Comparison of ENCODE assay signal across 14 cellular contexts in genomic region chr13:94061316-94061715, GRCh38.
DNase-seq lines count a peak whose midpoint lies in the region; ATAC-seq and TF ChIP-seq lines count a peak whose summit lies in the region.
"Had no signal": no experiment of that assay in that cellular context is flagged by ENCODE, and none has a peak within 500 bp of the region (broad histone marks: within the 10 kb centered on the region; RNA-seq: fewer than 3 reads in every experiment).

No MANE protein-coding gene starts in this region.

- H3K27me3 ChIP-seq in heart right ventricle (no peaks in the 10 kb centered on the region), colonic mucosa (no peaks in the 10 kb centered on the region)
- H3K27me3 ChIP-seq: BLaER1 treated with 17β-estradiol and CSF1 and Interleukin-3, amounts not matched to agents 10 nM and 100 nM; esophagus muscularis mucosa; tibial artery had no signal

- H3K4me1 ChIP-seq in heart right ventricle (no peaks in the 10 kb centered on the region), colonic mucosa (no peaks in the 10 kb centered on the region)
- H3K4me1 ChIP-seq: esophagus muscularis mucosa, tibial artery had no signal

- DNase-seq in AG09319 (ENCODE audit: extremely low read depth, low read depth) (peak; percentile 5), LHCN-M2 (ENCODE audit: low read depth) (peak; percentile 37), cardiac fibroblast (ENCODE audit: low read depth in 2 of 2) (peak; percentile 16 to 29), left kidney (ENCODE audit: low read depth, low spot score) (peak; percentile 55), heart right ventricle (no peak), putamen (ENCODE audit: low spot score) (no peak), colonic mucosa (no peak)
- DNase-seq: activated naive CD4-positive, alpha-beta T cell treated with anti-CD3 and anti-CD28 coated beads, Interleukin-2, amount 50 U/mL, for 16 hours; NCI-H1417; NCI-H510A treated with DMSO at 0.1 percent for 48 hours; tibial artery had no signal

- no peak overlapping the region for H3K27ac ChIP-seq in heart right ventricle
- H3K27ac ChIP-seq in colonic mucosa, result no peak overlapping the region
- H3K27ac ChIP-seq: BLaER1 treated with 17β-estradiol and CSF1 and Interleukin-3, amounts not matched to agents 10 nM and 100 nM; esophagus muscularis mucosa; tibial artery had no signal

- WGBS in heart right ventricle, 2 donors, result 54 to 68% methylated on average over 1 of the region's 1 CpG

- H3K9ac ChIP-seq in colonic mucosa (ENCODE audit: low read depth in 2 of 2, low read length in 2 of 2), result no peak overlapping the region
- H3K9ac ChIP-seq: BLaER1 treated with 17β-estradiol and CSF1 and Interleukin-3, amounts not matched to agents 10 nM and 100 nM had no signal

- H3K36me3 ChIP-seq in heart right ventricle (no peaks in the 10 kb centered on the region), colonic mucosa (no peaks in the 10 kb centered on the region)
- H3K36me3 ChIP-seq: BLaER1 treated with 17β-estradiol and CSF1 and Interleukin-3, amounts not matched to agents 10 nM and 100 nM; esophagus muscularis mucosa; tibial artery had no signal

- no peaks in the 10 kb centered on the region for H3K9me3 ChIP-seq in heart right ventricle
- no peaks in the 10 kb centered on the region for H3K9me3 ChIP-seq in colonic mucosa
- H3K9me3 ChIP-seq: BLaER1 treated with 17β-estradiol and CSF1 and Interleukin-3, amounts not matched to agents 10 nM and 100 nM; esophagus muscularis mucosa; tibial artery had no signal

- H3K4me3 ChIP-seq in cardiac fibroblast (replicated peaks in 1 of 2; ENCODE audit: low read depth in 2 of 2, low read length in 2 of 2) (no peak overlapping the region), heart right ventricle (no peak overlapping the region), colonic mucosa (no peak overlapping the region)
- H3K4me3 ChIP-seq: BLaER1 treated with 17β-estradiol and CSF1 and Interleukin-3, amounts not matched to agents 10 nM and 100 nM; esophagus muscularis mucosa; tibial artery had no signal

- intact Hi-C loops in heart right ventricle (cut with DNase I) (no loop called here), colonic mucosa (cut with DNase I) (no loop called here)

- ATAC-seq in heart right ventricle (no peak), HG03520 (IDR thresholded peaks at IDR 0.05; ENCODE audit: unreplicated experiment) (no peak)

- TF ChIP-seq CTCF in AG09319 (IDR thresholded peaks at IDR 0.05; ENCODE audit: low read depth, low read length) (no peak), cardiac fibroblast (IDR thresholded peaks at IDR 0.05; ENCODE audit: low read depth, low read length) (no peak), heart right ventricle (IDR thresholded peaks at IDR 0.05) (no peak), colonic mucosa (IDR thresholded peaks at IDR 0.05) (no peak)

Comparison
In these comparisons a context has a peak if more than half of its experiments do, and no peak if none do; other contexts are left out.
1. DNase-seq: peak in AG09319 (single experiment), LHCN-M2 (single experiment), cardiac fibroblast (2 of 2) and left kidney (single experiment); none in heart right ventricle (0 of 2), putamen (single experiment) and colonic mucosa (single experiment).